25 cellular contexts compared by ENCODE assay signal in genomic region chr10:17365402-17365801, GRCh38.
DNase-seq lines count a peak whose midpoint lies in the region; ATAC-seq and TF ChIP-seq lines count a peak whose summit lies in the region.
"Had no signal": no experiment of that assay in that cellular context is flagged by ENCODE, and none has a peak within 500 bp of the region (broad histone marks: within the 10 kb centered on the region; RNA-seq: fewer than 3 reads in every experiment).

No MANE protein-coding gene starts in this region.

- ATAC-seq in GM19463 (IDR thresholded peaks at IDR 0.05; ENCODE audit: unreplicated experiment): peak; percentile 45
- peak; percentile 87 for ATAC-seq in HG03097 (IDR thresholded peaks at IDR 0.05; ENCODE audit: low FRiP score, unreplicated experiment)
- no peak for ATAC-seq in T-helper 17 cell
- ATAC-seq in activated CD8-positive, alpha-beta T cell treated with anti-CD3 and anti-CD28 coated beads, Interleukin-2, amount 10 ng/mL, durations not matched to agents 7 days and 5 days: no peak
- ATAC-seq: CD8-positive, alpha-beta T cell; K562 had no signal

- no peaks in the 10 kb centered on the region for H3K36me3 ChIP-seq in MM.1S (replicated peaks; ENCODE audit: insufficient read depth, low read length)
- H3K36me3 ChIP-seq: SJSA1 had no signal

- POLR2A ChIA-PET in activated CD8-positive, alpha-beta T cell treated with anti-CD3 and anti-CD28 coated beads, Interleukin-2, amount 10 ng/mL, durations not matched to agents 7 days and 5 days (lab: Charles Lee): no interaction called here

- no peak overlapping the region for H3K4me3 ChIP-seq in MM.1S (ENCODE audit: low read length)
- H3K4me3 ChIP-seq: K562, SJSA1 had no signal

- H3K27me3 ChIP-seq in MM.1S (replicated peaks; ENCODE audit: insufficient read depth, low read length): no peaks in the 10 kb centered on the region
- H3K27me3 ChIP-seq: SJSA1 had no signal

- no peak for TF ChIP-seq CTCF in MM.1S (IDR thresholded peaks at IDR 0.05; ENCODE audit: low read length)

- H3K4me1 Mint-ChIP-seq in T-helper 17 cell: no peaks in the 10 kb centered on the region
- no peaks in the 10 kb centered on the region for H3K4me1 Mint-ChIP-seq in activated CD8-positive, alpha-beta T cell treated with anti-CD3 and anti-CD28 coated beads, Interleukin-2, amount 10 ng/mL, durations not matched to agents 7 days and 5 days (ENCODE audit: low read depth)
- H3K4me1 Mint-ChIP-seq: B cell had no signal

- H2AFZ ChIP-seq in MM.1S (ENCODE audit: low read length): no peak overlapping the region

- DNase-seq in MM.1S (peak; percentile 15), T-helper 17 cell (no peak), NCI-H2196 treated with DMSO at 0.1 percent for 48 hours (lab: John Stamatoyannopoulos, UW; ENCODE audit: unreplicated experiment) (no peak)
- DNase-seq in activated CD4-positive, alpha-beta T cell treated with anti-CD3 and anti-CD28 coated beads, Interleukin-2, amount 50 U/mL, for 1 hour: no peak
- DNase-seq in activated CD8-positive, alpha-beta T cell treated with anti-CD3 and anti-CD28 coated beads, Interleukin-2, amount 10 ng/mL, durations not matched to agents 7 days and 5 days: no peak
- DNase-seq: CD8-positive, alpha-beta T cell; DMS 273 treated with DMSO at 0.1 percent for 48 hours; DND-41; Kasumi-1; MV-4-11; NCI-H1105; NCI-H1436 treated with DMSO at 0.1 percent for 48 hours; NCI-H187 treated with DMSO at 0.1 percent for 48 hours; NCI-H2171 treated with DMSO at 0.1 percent for 48 hours; NCI-H524; NCI-H748 treated with DMSO at 0.1 percent for 48 hours; Right ventricle myocardium superior; RPMI8226 had no signal

- H3K79me2 ChIP-seq in MM.1S (ENCODE audit: low read length): no peaks in the 10 kb centered on the region

- H3K9me2 ChIP-seq in MM.1S (replicated peaks; ENCODE audit: insufficient read depth, low read length): no peaks in the 10 kb centered on the region

- H3K9me3 Mint-ChIP-seq in activated CD8-positive, alpha-beta T cell treated with anti-CD3 and anti-CD28 coated beads, Interleukin-2, amount 10 ng/mL, durations not matched to agents 7 days and 5 days (ENCODE audit: insufficient read depth): no peaks in the 10 kb centered on the region
- H3K9me3 Mint-ChIP-seq: CD8-positive, alpha-beta T cell; T-helper 2 cell treated with Interferon-gamma antibody and Interleukin-4, amounts not matched to agents 5 μg/mL and 100 μg/mL, for 36 hours had no signal

- no peak overlapping the region for H3K27ac ChIP-seq in MM.1S (ENCODE audit: low read length)
- H3K27ac ChIP-seq: C4-2B, SJSA1 had no signal

- H3K9ac ChIP-seq in MM.1S (ENCODE audit: low read length): no peak overlapping the region

- H3K9me3 ChIP-seq in MM.1S (replicated peaks; ENCODE audit: insufficient read depth, low read length): no peaks in the 10 kb centered on the region
- H3K9me3 ChIP-seq in T-helper 17 cell (ENCODE audit: control insufficient read depth, low read length, poor library complexity, severe bottlenecking): no peaks in the 10 kb centered on the region
- H3K9me3 ChIP-seq: SJSA1 had no signal

- no peak overlapping the region for H3K4me3 Mint-ChIP-seq in T-helper 17 cell
- no peak overlapping the region for H3K4me3 Mint-ChIP-seq in activated CD8-positive, alpha-beta T cell treated with anti-CD3 and anti-CD28 coated beads, Interleukin-2, amount 10 ng/mL, durations not matched to agents 7 days and 5 days
- H3K4me3 Mint-ChIP-seq: B cell; CD8-positive, alpha-beta T cell; T-helper 2 cell treated with Interferon-gamma antibody and Interleukin-4, amounts not matched to agents 5 μg/mL and 100 μg/mL, for 36 hours had no signal

- H3K27ac Mint-ChIP-seq in T-helper 17 cell: no peak overlapping the region
- no peak overlapping the region for H3K27ac Mint-ChIP-seq in activated CD8-positive, alpha-beta T cell treated with anti-CD3 and anti-CD28 coated beads, Interleukin-2, amount 10 ng/mL, durations not matched to agents 7 days and 5 days
- H3K27ac Mint-ChIP-seq: B cell; CD8-positive, alpha-beta T cell; T-helper 2 cell treated with Interferon-gamma antibody and Interleukin-4, amounts not matched to agents 5 μg/mL and 100 μg/mL, for 36 hours had no signal

- no peak overlapping the region for H3K4me2 ChIP-seq in MM.1S (ENCODE audit: low read depth, low read length)

- no peaks in the 10 kb centered on the region for H3K4me1 ChIP-seq in MM.1S (ENCODE audit: low read length)
- H3K4me1 ChIP-seq: SJSA1 had no signal

- H3K36me3 Mint-ChIP-seq in T-helper 17 cell (ENCODE audit: low read depth): no peaks in the 10 kb centered on the region
- H3K36me3 Mint-ChIP-seq in activated CD8-positive, alpha-beta T cell treated with anti-CD3 and anti-CD28 coated beads, Interleukin-2, amount 10 ng/mL, durations not matched to agents 7 days and 5 days (ENCODE audit: low read depth): no peaks in the 10 kb centered on the region
- H3K36me3 Mint-ChIP-seq: CD8-positive, alpha-beta T cell had no signal

- CTCF ChIA-PET in activated CD8-positive, alpha-beta T cell treated with anti-CD3 and anti-CD28 coated beads, Interleukin-2, amount 10 ng/mL, durations not matched to agents 7 days and 5 days (lab: Charles Lee): interaction anchor here (1.3 to 1.4 kb wide), 2 partner anchors 11 to 13 kb away, joined by 3 to 5 read pairs; no protein-coding TSS in a partner anchor

- H3F3A ChIP-seq in MM.1S (ENCODE audit: insufficient read depth, low read length): no peaks in the 10 kb centered on the region

- no peaks in the 10 kb centered on the region for H4K20me1 ChIP-seq in MM.1S (ENCODE audit: insufficient read depth, low read length)

- no peaks in the 10 kb centered on the region for H3K27me3 Mint-ChIP-seq in T-helper 17 cell
- peaks cover 9% of the 10 kb centered on the region for H3K27me3 Mint-ChIP-seq in activated CD8-positive, alpha-beta T cell treated with anti-CD3 and anti-CD28 coated beads, Interleukin-2, amount 10 ng/mL, durations not matched to agents 7 days and 5 days (ENCODE audit: low read depth)
- H3K27me3 Mint-ChIP-seq: B cell had no signal

Comparison
In these comparisons a context has a peak if more than half of its experiments do, and no peak if none do; other contexts are left out.
1. ATAC-seq: peak in GM19463 (single experiment) and HG03097 (single experiment); none in T-helper 17 cell (single experiment) and activated CD8-positive, alpha-beta T cell treated with anti-CD3 and anti-CD28 coated beads, Interleukin-2, amount 10 ng/mL, durations not matched to agents 7 days and 5 days (single experiment).